2 cellular contexts compared by ENCODE assay signal in genomic region chr6:36727491-36728021, GRCh38.
A peak's percentile ranks its signal among the peaks of the same experiment; 100 is the strongest.
TF ChIP-seq lines count a peak whose summit lies in the region.

No MANE protein-coding gene starts in this region.

TF ChIP-seq in HepG2, 621 proteins besides CTCF, POLR2A, EP300 and RAD21:
- TF ChIP-seq ZNF414 (CRISPR knock-in tag; IDR thresholded peaks at IDR 0.05) (no peak), RBAK (CRISPR knock-in tag; IDR thresholded peaks at IDR 0.05) (no peak), PAF1 (CRISPR knock-in tag; IDR thresholded peaks at IDR 0.05) (no peak), CREBL2 (CRISPR knock-in tag; IDR thresholded peaks at IDR 0.05; ENCODE audit: borderline replicate concordance) (no peak), SSRP1 (CRISPR knock-in tag; IDR thresholded peaks at IDR 0.05) (no peak), ZNF572 (CRISPR knock-in tag; IDR thresholded peaks at IDR 0.05) (peak; percentile 80; the same call in 1 of the 2 replicates)

TF ChIP-seq in K562, 482 proteins besides CTCF, POLR2A, EP300 and RAD21:
- no peak for TF ChIP-seq NFYB (IDR thresholded peaks at IDR 0.05; ENCODE audit: extremely low read depth, insufficient read length)
- TF ChIP-seq USF2 (CRISPR knock-in tag; IDR thresholded peaks at IDR 0.05) = no peak
- TF ChIP-seq ZNF518B (CRISPR knock-in tag; IDR thresholded peaks at IDR 0.05) = no peak
- no peak for TF ChIP-seq ZSCAN32 (CRISPR knock-in tag; IDR thresholded peaks at IDR 0.05)
- no peak for TF ChIP-seq MGA (IDR thresholded peaks at IDR 0.05)
- TF ChIP-seq GABPA (tag; conservative IDR thresholded peaks at IDR 0.05; ENCODE audit: low read depth) = peak; percentile 75
- no peak for TF ChIP-seq TBP (optimal IDR thresholded peaks at IDR 0.05; ENCODE audit: low read depth, low read length)
- TF ChIP-seq DDX20 (tag; IDR thresholded peaks at IDR 0.05; ENCODE audit: low read depth) = no peak
- TF ChIP-seq MAX (CRISPR knock-in tag; IDR thresholded peaks at IDR 0.05) = peak; percentile 45; the same call in 1 of the 2 replicates
- TF ChIP-seq ATF3 (IDR thresholded peaks at IDR 0.05) = no peak
- no peak for TF ChIP-seq ATF3 (CRISPR knock-in tag; conservative IDR thresholded peaks at IDR 0.05)
- TF ChIP-seq BACH1 (tag; IDR thresholded peaks at IDR 0.05) = no peak
- no peak for TF ChIP-seq CSDE1 (IDR thresholded peaks at IDR 0.05)
- TF ChIP-seq RFX1 (IDR thresholded peaks at IDR 0.05) = no peak
- TF ChIP-seq HNRNPUL1 (IDR thresholded peaks at IDR 0.05; ENCODE audit: low read length) = no peak
- no peak for TF ChIP-seq MEIS2 (IDR thresholded peaks at IDR 0.05; ENCODE audit: partially characterized antibody)
- TF ChIP-seq NONO (IDR thresholded peaks at IDR 0.05; ENCODE audit: low read depth in 2 of 2, low read length in 1 of 2) = no peak
- TF ChIP-seq KDM4B (IDR thresholded peaks at IDR 0.05; ENCODE audit: borderline replicate concordance in 2 of 2, low read depth in 1 of 2) = no peak
- no peak for TF ChIP-seq E4F1 (CRISPR knock-in tag; IDR thresholded peaks at IDR 0.05; ENCODE audit: borderline replicate concordance)
- TF ChIP-seq GTF2E2 (tag; IDR thresholded peaks at IDR 0.05) = no peak
- TF ChIP-seq MED1 (CRISPR knock-in tag; IDR thresholded peaks at IDR 0.05; ENCODE audit: borderline replicate concordance) = no peak
- TF ChIP-seq ZFP1 (CRISPR knock-in tag; IDR thresholded peaks at IDR 0.05) = no peak
- no peak for TF ChIP-seq HMGN3 (IDR thresholded peaks at IDR 0.05; ENCODE audit: borderline replicate concordance, extremely low read depth, insufficient read length, low read depth, low read length)
- TF ChIP-seq ZBTB1 (CRISPR knock-in tag; IDR thresholded peaks at IDR 0.05; ENCODE audit: borderline replicate concordance, low read depth) = no peak
- peak; percentile 82 for TF ChIP-seq RBM25 (IDR thresholded peaks at IDR 0.05; ENCODE audit: low read depth, low read length, severe bottlenecking)
- no peak for TF ChIP-seq TARDBP (IDR thresholded peaks at IDR 0.05)
- no peak for TF ChIP-seq MCM5 (IDR thresholded peaks at IDR 0.05; ENCODE audit: low read depth)
- peak; percentile 94 for TF ChIP-seq GABPB1 (CRISPR knock-in tag; IDR thresholded peaks at IDR 0.05)
- no peak for TF ChIP-seq SMARCA4 (IDR thresholded peaks at IDR 0.05)
- no peak for TF ChIP-seq NCOA1 (IDR thresholded peaks at IDR 0.05; ENCODE audit: low read depth)
- no peak for TF ChIP-seq ZNF583 (CRISPR knock-in tag; IDR thresholded peaks at IDR 0.05)
- TF ChIP-seq BCLAF1 (IDR thresholded peaks at IDR 0.05; ENCODE audit: borderline replicate concordance in 1 of 2, control insufficient read depth in 1 of 2, low read depth in 2 of 2, low read length in 1 of 2) = no peak
- TF ChIP-seq BCOR (IDR thresholded peaks at IDR 0.05) = peak; percentile 23; the same call in 1 of the 2 replicates
